In the genomic region with DNA sequence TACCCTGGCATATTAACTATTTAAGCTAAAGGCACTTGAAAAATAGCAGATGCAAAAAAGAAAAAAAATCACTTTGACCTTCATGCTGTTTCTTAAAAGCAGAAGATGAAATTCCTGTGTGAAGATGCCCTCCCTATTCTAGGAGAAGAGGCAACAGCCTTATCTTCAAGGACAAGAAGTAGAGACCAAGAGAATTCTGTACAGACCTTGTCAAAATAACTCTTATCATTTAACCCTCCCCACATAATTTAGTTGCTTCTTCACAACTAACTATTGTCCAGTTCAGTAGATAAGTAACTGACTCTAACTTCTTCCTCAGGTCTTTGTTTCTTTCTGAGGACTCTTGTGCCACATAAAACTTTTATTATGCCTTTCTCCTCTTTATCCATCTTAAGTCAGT, we compare ENCODE assay signal across 26 cellular contexts.
"Had no signal": no experiment of that assay in that cellular context is flagged by ENCODE, and none has a peak within 500 bp of the region (broad histone marks: within the 10 kb centered on the region; RNA-seq: fewer than 3 reads in every experiment).

No MANE protein-coding gene starts in this region.

- H3K27ac ChIP-seq: neural progenitor cell, ovary, parathyroid adenoma, psoas muscle, right lobe of liver, sigmoid colon, stomach, thoracic aorta, thyroid gland, tibial nerve, upper lobe of left lung, vagina had no signal

- H3K4me2 ChIP-seq: neural progenitor cell had no signal

- H3K79me2 ChIP-seq: parathyroid adenoma had no signal

- ATAC-seq: natural killer cell; psoas muscle; right cardiac atrium; right lobe of liver; stimulated activated effector memory CD8-positive, alpha-beta T cell treated with anti-CD3 and anti-CD28 coated beads, Interleukin-12 subunit alpha, Interleukin-12 subunit beta, amount 100 ng/mL, for 72 hours; stimulated activated naive B cell treated with anti-CD40 and anti-IgM and Interleukin-4, amounts not matched to agents 10 μg/mL and 1 μg/mL and 100 μg/mL, for 72 hours had no signal

- H3K9ac ChIP-seq: neural progenitor cell, parathyroid adenoma had no signal

- FAIRE-seq: small intestine, urothelium cell line had no signal

- H3K27me3 ChIP-seq: neural progenitor cell, ovary, right lobe of liver, sigmoid colon, stomach, thyroid gland, tibial nerve, upper lobe of left lung, vagina had no signal

- H3K4me1 ChIP-seq: neural progenitor cell, psoas muscle, right lobe of liver, thyroid gland, tibial nerve had no signal

- H3K9me3 ChIP-seq: ovary, psoas muscle, right lobe of liver, sigmoid colon, stomach, thoracic aorta, thyroid gland, tibial nerve, upper lobe of left lung, vagina had no signal

- H3K4me3 ChIP-seq: neural progenitor cell, ovary, psoas muscle, right lobe of liver, sigmoid colon, stomach, thoracic aorta, thyroid gland, tibial nerve, upper lobe of left lung, vagina had no signal

- DNase-seq: natural killer cell; occipital lobe; ovary; posterior cingulate gyrus; psoas muscle; right cardiac atrium; right lobe of liver; sigmoid colon; small intestine; stimulated activated CD4-positive, alpha-beta T cell treated with anti-CD3 and anti-CD28 coated beads, Interleukin-15, amount 100 ng/mL, for 24 hours; stimulated activated CD4-positive, alpha-beta T cell treated with anti-CD3 and anti-CD28 coated beads, Interleukin-2, amount 100 ng/mL, for 24 hours; stimulated activated CD4-positive, alpha-beta T cell treated with anti-CD3 and anti-CD28 coated beads, Interleukin-2, amount 100 ng/mL, for 48 hours; stimulated activated CD4-positive, alpha-beta T cell treated with anti-CD3 and anti-CD28 coated beads, Interleukin-4, amount 100 ng/mL, for 24 hours; stimulated activated naive B cell treated with anti-CD40 and anti-IgM and Interleukin-4, amounts not matched to agents 10 μg/mL and 1 μg/mL and 100 μg/mL, for 72 hours; stimulated activated naive CD4-positive, alpha-beta T cell treated with Interleukin-2 at 50 U/mL for 16 hours; stomach; thyroid gland; trophoblast cell; upper lobe of left lung had no signal

- H2AFZ ChIP-seq: neural progenitor cell, parathyroid adenoma had no signal

- H3K36me3 ChIP-seq: neural progenitor cell, ovary, right lobe of liver, sigmoid colon, stomach, thoracic aorta, thyroid gland, tibial nerve, upper lobe of left lung, vagina had no signal
